ENCODE assay signal across 8 cellular contexts in the genomic region with DNA sequence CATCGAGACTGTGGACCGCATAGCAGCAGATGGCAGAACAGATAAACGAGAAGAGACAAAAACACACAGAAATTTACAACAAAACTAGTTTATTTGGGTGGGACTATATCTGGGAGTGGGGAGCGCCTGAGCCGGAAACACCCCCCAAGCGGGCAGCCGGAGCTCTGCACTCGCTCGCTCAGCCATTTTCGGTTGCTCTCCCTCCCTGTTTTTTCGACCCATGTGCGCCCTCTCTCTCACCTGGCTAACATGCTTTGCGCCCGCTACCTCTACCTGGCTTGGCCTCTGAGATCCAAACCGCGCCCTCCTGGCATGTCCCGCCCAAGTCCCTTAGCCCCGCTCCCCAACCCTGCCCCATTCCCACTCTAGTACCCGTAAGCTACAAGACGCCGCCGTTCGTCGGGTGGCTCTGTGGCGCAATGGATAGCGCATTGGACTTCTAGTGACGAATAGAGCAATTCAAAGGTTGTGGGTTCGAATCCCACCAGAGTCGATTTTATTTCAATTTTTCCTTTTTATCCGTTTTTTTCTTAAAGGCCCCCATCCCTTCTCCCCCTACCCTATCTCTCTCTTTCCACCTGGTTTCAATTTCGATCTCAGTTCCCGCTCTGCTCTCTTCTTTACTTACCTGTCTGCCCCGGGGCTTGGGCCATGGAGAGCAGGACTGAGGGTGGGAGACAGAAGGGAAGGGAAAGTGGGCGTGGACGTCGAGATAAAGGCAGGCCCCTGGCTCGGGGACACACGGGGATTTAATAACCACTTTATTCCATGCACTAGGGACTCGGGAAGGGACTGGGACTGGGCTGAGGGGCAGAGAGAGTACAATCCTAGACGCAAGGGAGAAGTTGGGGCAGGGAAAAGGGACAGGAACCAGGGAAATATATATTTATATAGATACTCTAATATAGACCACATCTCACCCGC. TPM values are rescaled to one million over a fixed set of nuclear protein-coding genes. Genes with fewer than 3 reads are reported as not detected.
A peak's percentile ranks its signal among the peaks of the same experiment; 100 is the strongest.
DNase-seq lines count a peak whose midpoint lies in the region; ATAC-seq and TF ChIP-seq lines count a peak whose summit lies in the region.

No MANE protein-coding gene starts in this region.

- TF ChIP-seq CTCF in WI38 (IDR thresholded peaks at IDR 0.05; ENCODE audit: low read depth, low read length): peak; percentile 41

- DNase-seq in NCI-H2107 treated with DMSO at 0.1 percent for 48 hours (lab: John Stamatoyannopoulos, UW; ENCODE audit: unreplicated experiment) (peak; percentile 37), NCI-H2107 (lab: John Stamatoyannopoulos, UW) (no peak), NCI-H2029 (lab: John Stamatoyannopoulos, UW) (peak; percentile 38), cerebellum (ENCODE audit: low spot score) (peak; percentile 59), left lobe of liver (ENCODE audit: low spot score) (peak; percentile 67)
- peak; percentile 67 for DNase-seq in stimulated activated CD4-positive, alpha-beta T cell treated with anti-CD3 and anti-CD28 coated beads, Interleukin-2, amount 100 ng/mL, for 4 hours (ENCODE audit: low read depth)

- ATAC-seq in left lobe of liver (peak; percentile 3), GM21360 (IDR thresholded peaks at IDR 0.05; ENCODE audit: unreplicated experiment) (no peak)

- peak overlapping the region; percentile 70 for H3K4me3 ChIP-seq in WI38 (ENCODE audit: low read depth, low read length)

RNA-seq across cellular contexts. Expression of gene ALOXE3, which starts 2.5 kb away (rescaled TPM):
- 0.45 TPM for total RNA-seq in cerebellum
- not detected for total RNA-seq in left lobe of liver

RNA-seq across cellular contexts. Expression of gene HES7, which starts 3.1 kb away (rescaled TPM):
- total RNA-seq in cerebellum (0.73 TPM), left lobe of liver (not detected)

RNA-seq across cellular contexts. Expression of gene PER1, which starts 31.4 kb away (rescaled TPM):
- total RNA-seq in cerebellum: 7.7 TPM
- total RNA-seq in left lobe of liver: 108 TPM

RNA-seq across cellular contexts. Expression of gene ALOX12B, which starts 33.3 kb away (rescaled TPM):
- total RNA-seq in cerebellum (not detected), left lobe of liver (not detected)

RNA-seq across cellular contexts. Expression of gene VAMP2, which starts 42.0 kb away (rescaled TPM):
- total RNA-seq in cerebellum: 29.9 TPM
- 18.1 TPM for total RNA-seq in left lobe of liver

Comparison
In these comparisons a context has a peak if more than half of its experiments do, and no peak if none do; other contexts are left out.
1. RNA of gene PER1, which starts 31.4 kb away (total RNA-seq): 108 TPM in left lobe of liver (single experiment); 7.7 TPM in cerebellum (single experiment); every median in the first group is over 10 times any median in the second.